ENCODE assay signal across 17 cellular contexts in genomic region chr6:105310371-105310770, GRCh38.
"Had no signal": no experiment of that assay in that cellular context is flagged by ENCODE, and none has a peak within 500 bp of the region (broad histone marks: within the 10 kb centered on the region; RNA-seq: fewer than 3 reads in every experiment).

No MANE protein-coding gene starts in this region.

- H3K27ac Mint-ChIP-seq: activated naive CD4-positive, alpha-beta T cell treated with anti-CD3 and anti-CD28 coated beads, Interleukin-2, amount 50 U/mL, for 24 hours; nephron; stimulated activated naive CD8-positive, alpha-beta T cell treated with anti-CD3 and anti-CD28 coated beads, Interleukin-15, amount 100 ng/mL, for 72 hours; T-helper 2 cell treated with Interferon-gamma antibody and Interleukin-4, amounts not matched to agents 5 μg/mL and 100 μg/mL, for 36 hours; type B pancreatic cell had no signal

- H3K27me3 Mint-ChIP-seq: activated naive CD4-positive, alpha-beta T cell treated with anti-CD3 and anti-CD28 coated beads, Interleukin-2, amount 50 U/mL, for 24 hours; stimulated activated naive CD8-positive, alpha-beta T cell treated with anti-CD3 and anti-CD28 coated beads, Interleukin-15, amount 100 ng/mL, for 72 hours; type B pancreatic cell had no signal

- H3K4me3 Mint-ChIP-seq: activated naive CD4-positive, alpha-beta T cell treated with anti-CD3 and anti-CD28 coated beads, Interleukin-2, amount 50 U/mL, for 24 hours; nephron; stimulated activated naive CD8-positive, alpha-beta T cell treated with anti-CD3 and anti-CD28 coated beads, Interleukin-15, amount 100 ng/mL, for 72 hours; T-helper 2 cell treated with Interferon-gamma antibody and Interleukin-4, amounts not matched to agents 5 μg/mL and 100 μg/mL, for 36 hours; type B pancreatic cell had no signal

- H3K9me3 Mint-ChIP-seq: activated naive CD4-positive, alpha-beta T cell treated with anti-CD3 and anti-CD28 coated beads, Interleukin-2, amount 50 U/mL, for 24 hours; nephron; stimulated activated naive CD8-positive, alpha-beta T cell treated with anti-CD3 and anti-CD28 coated beads, Interleukin-15, amount 100 ng/mL, for 72 hours; T-helper 2 cell treated with Interferon-gamma antibody and Interleukin-4, amounts not matched to agents 5 μg/mL and 100 μg/mL, for 36 hours; type B pancreatic cell had no signal

- DNase-seq: activated CD4-positive, alpha-beta T cell treated with anti-CD3 and anti-CD28 coated beads, Interleukin-2, amount 50 U/mL, for 1 hour; activated CD4-positive, CD25-positive, alpha-beta regulatory T cell treated with anti-CD3 and anti-CD28 coated beads, Interleukin-2, amount 50 U/mL, for 72 hours; activated gamma-delta T cell; adrenal gland; cerebellar nuclear complex; effector CD4-positive, alpha-beta T cell; left cardiac atrium; lower lobe of right lung; right lobe of liver; stimulated activated CD4-positive, alpha-beta T cell treated with anti-CD3 and anti-CD28 coated beads, Interleukin-4, amount 100 ng/mL, for 1 hour; stimulated activated naive CD8-positive, alpha-beta T cell treated with anti-CD3 and anti-CD28 coated beads, Interleukin-15, amount 100 ng/mL, for 72 hours had no signal

- ATAC-seq: left cardiac atrium; lower lobe of right lung; right lobe of liver; stimulated activated naive CD8-positive, alpha-beta T cell treated with anti-CD3 and anti-CD28 coated beads, Interleukin-15, amount 100 ng/mL, for 72 hours had no signal

- H3K4me3 ChIP-seq: adrenal gland, lower lobe of right lung, right lobe of liver, smooth muscle cell, suprapubic skin had no signal

- H3K4me1 Mint-ChIP-seq: activated naive CD4-positive, alpha-beta T cell treated with anti-CD3 and anti-CD28 coated beads, Interleukin-2, amount 50 U/mL, for 24 hours; stimulated activated naive CD8-positive, alpha-beta T cell treated with anti-CD3 and anti-CD28 coated beads, Interleukin-15, amount 100 ng/mL, for 72 hours had no signal
